Comparison of ENCODE assay signal across 34 cellular contexts in genomic region chr11:68764746-68765145, GRCh38.
"Had no signal": no experiment of that assay in that cellular context is flagged by ENCODE, and none has a peak within 500 bp of the region (broad histone marks: within the 10 kb centered on the region; RNA-seq: fewer than 3 reads in every experiment).

No MANE protein-coding gene starts in this region.

- ATAC-seq: activated T-cell treated with anti-CD3 and anti-CD28 coated beads, Interleukin-2, amount 50 U/mL, for 72 hours; activated T-helper 17 cell treated with anti-CD3 and anti-CD28 coated beads, Interleukin-2, amount 50 U/mL, for 72 hours; body of pancreas had no signal

- DNase-seq: activated B cell treated with CpG ODN at 0.5 μM for 24 hours; activated CD4-positive, alpha-beta memory T cell treated with anti-CD3 and anti-CD28 coated beads for 36 hours; activated CD4-positive, alpha-beta T cell treated with anti-CD3 and anti-CD28 coated beads for 4 hours; activated CD4-positive, alpha-beta T cell treated with anti-CD3 and anti-CD28 coated beads, Interleukin-2, amount 50 U/mL, for 1 hour; activated CD4-positive, CD25-positive, alpha-beta regulatory T cell treated with anti-CD3 and anti-CD28 coated beads, Interleukin-2, amount 50 U/mL, for 72 hours; activated CD8-positive, alpha-beta memory T cell treated with anti-CD3 and anti-CD28 coated beads for 24 hours; activated CD8-positive, alpha-beta memory T cell treated with anti-CD3 and anti-CD28 coated beads, Interleukin-2, amount 10 ng/mL, durations not matched to agents 7 days and 5 days; activated CD8-positive, alpha-beta memory T cell treated with anti-CD3 and anti-CD28 coated beads, Interleukin-2, amount 50 U/mL, for 48 hours; activated gamma-delta T cell; activated naive CD4-positive, alpha-beta T cell treated with Interleukin-2 at 50 U/mL for 16 hours; activated T-cell treated with anti-CD3 and anti-CD28 coated beads, Interleukin-2, amount 50 U/mL, for 72 hours; adrenal gland; body of pancreas; Kasumi-1; KG1; MG63; MV-4-11; NCI-H1092; NCI-H1436 treated with DMSO at 0.1 percent for 48 hours; NCI-H1694 treated with DMSO at 0.1 percent for 48 hours; NCI-H2029; NCI-H345; NCI-H524 treated with DMSO at 0.1 percent for 48 hours; Peyer's patch; RPMI8226; SIG-M5; SW 1271; T-helper 1 cell; T-helper 2 cell; T-helper 9 cell had no signal

- H3K27me3 Mint-ChIP-seq: activated B cell treated with CpG ODN at 0.5 μM for 24 hours; activated CD4-positive, alpha-beta memory T cell treated with anti-CD3 and anti-CD28 coated beads for 36 hours; activated CD8-positive, alpha-beta memory T cell treated with anti-CD3 and anti-CD28 coated beads, Interleukin-2, amount 10 ng/mL, durations not matched to agents 7 days and 5 days; activated naive CD4-positive, alpha-beta T cell treated with anti-CD3 and anti-CD28 coated beads, Interleukin-2, amount 50 U/mL, for 24 hours; activated T-helper 17 cell treated with anti-CD3 and anti-CD28 coated beads, Interleukin-2, amount 50 U/mL, for 72 hours had no signal

- H3K4me3 ChIP-seq: adrenal gland, body of pancreas, breast epithelium, MG63, Peyer's patch had no signal

- H3K27ac ChIP-seq: adrenal gland, body of pancreas, breast epithelium, Peyer's patch, VCaP had no signal

- H3K27ac Mint-ChIP-seq: activated B cell treated with CpG ODN at 0.5 μM for 24 hours; activated CD4-positive, alpha-beta memory T cell treated with anti-CD3 and anti-CD28 coated beads for 36 hours; activated CD8-positive, alpha-beta memory T cell treated with anti-CD3 and anti-CD28 coated beads, Interleukin-2, amount 10 ng/mL, durations not matched to agents 7 days and 5 days; activated naive CD4-positive, alpha-beta T cell treated with anti-CD3 and anti-CD28 coated beads, Interleukin-2, amount 50 U/mL, for 24 hours; activated T-cell treated with anti-CD3 and anti-CD28 coated beads, Interleukin-2, amount 50 U/mL, for 72 hours; activated T-helper 17 cell treated with anti-CD3 and anti-CD28 coated beads, Interleukin-2, amount 50 U/mL, for 72 hours had no signal

- H3K4me1 Mint-ChIP-seq: activated B cell treated with CpG ODN at 0.5 μM for 24 hours; activated naive CD4-positive, alpha-beta T cell treated with anti-CD3 and anti-CD28 coated beads, Interleukin-2, amount 50 U/mL, for 24 hours; activated T-helper 17 cell treated with anti-CD3 and anti-CD28 coated beads, Interleukin-2, amount 50 U/mL, for 72 hours had no signal

- H3K9me3 Mint-ChIP-seq: activated B cell treated with CpG ODN at 0.5 μM for 24 hours; activated CD4-positive, alpha-beta memory T cell treated with anti-CD3 and anti-CD28 coated beads for 36 hours; activated naive CD4-positive, alpha-beta T cell treated with anti-CD3 and anti-CD28 coated beads, Interleukin-2, amount 50 U/mL, for 24 hours; activated T-cell treated with anti-CD3 and anti-CD28 coated beads, Interleukin-2, amount 50 U/mL, for 72 hours; activated T-helper 17 cell treated with anti-CD3 and anti-CD28 coated beads, Interleukin-2, amount 50 U/mL, for 72 hours had no signal

- H3K9me3 ChIP-seq: adrenal gland, body of pancreas, breast epithelium, MG63, Peyer's patch had no signal

- H3K4me3 Mint-ChIP-seq: activated B cell treated with CpG ODN at 0.5 μM for 24 hours; activated CD4-positive, alpha-beta memory T cell treated with anti-CD3 and anti-CD28 coated beads for 36 hours; activated CD8-positive, alpha-beta memory T cell treated with anti-CD3 and anti-CD28 coated beads, Interleukin-2, amount 10 ng/mL, durations not matched to agents 7 days and 5 days; activated naive CD4-positive, alpha-beta T cell treated with anti-CD3 and anti-CD28 coated beads, Interleukin-2, amount 50 U/mL, for 24 hours; activated T-cell treated with anti-CD3 and anti-CD28 coated beads, Interleukin-2, amount 50 U/mL, for 72 hours; activated T-helper 17 cell treated with anti-CD3 and anti-CD28 coated beads, Interleukin-2, amount 50 U/mL, for 72 hours had no signal
